Comparison of ENCODE assay signal across 18 cellular contexts in the genomic region with DNA sequence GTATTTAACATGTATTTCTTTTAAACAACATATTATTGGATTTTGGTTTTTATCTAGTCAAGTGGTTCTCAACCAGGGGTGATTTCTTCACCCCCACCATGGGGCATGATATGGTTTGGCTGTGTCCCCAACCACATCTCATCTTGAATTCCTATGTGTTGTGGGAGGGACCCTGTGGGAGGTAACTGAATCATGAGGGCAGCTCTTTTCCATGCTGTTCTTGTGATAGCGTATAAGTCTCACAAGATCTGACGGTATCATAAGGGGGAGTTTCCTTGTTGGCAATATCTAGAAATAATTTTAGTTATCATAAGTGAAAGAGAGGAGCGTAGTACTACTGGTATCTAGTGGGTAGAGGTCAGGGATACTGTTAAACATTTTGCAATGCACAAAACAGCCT.
"Had no signal": no experiment of that assay in that cellular context is flagged by ENCODE, and none has a peak within 500 bp of the region (broad histone marks: within the 10 kb centered on the region; RNA-seq: fewer than 3 reads in every experiment).

No MANE protein-coding gene starts in this region.

- H3K4me3 ChIP-seq: coronary artery, esophagus squamous epithelium, ovary, right lobe of liver, thoracic aorta, tibial nerve, upper lobe of left lung had no signal

- ATAC-seq: naive thymus-derived CD8-positive, alpha-beta T cell; right lobe of liver; stimulated activated naive B cell treated with anti-CD40 and anti-IgM and Interleukin-4, amounts not matched to agents 10 μg/mL and 1 μg/mL and 100 μg/mL, for 72 hours had no signal

- DNase-seq: dermis blood vessel endothelial cell; effector memory CD4-positive, alpha-beta T cell; esophagus squamous epithelium; hypothalamus; mammary epithelial cell; naive thymus-derived CD8-positive, alpha-beta T cell; nephron progenitor cell; occipital lobe; ovary; right lobe of liver; small intestine; stimulated activated CD4-positive, alpha-beta T cell treated with anti-CD3 and anti-CD28 coated beads, Interleukin-15, amount 100 ng/mL, for 24 hours; stimulated activated CD4-positive, alpha-beta T cell treated with anti-CD3 and anti-CD28 coated beads, Interleukin-2, amount 100 ng/mL, for 48 hours; stimulated activated naive B cell treated with anti-CD40 and anti-IgM and Interleukin-4, amounts not matched to agents 10 μg/mL and 1 μg/mL and 100 μg/mL, for 72 hours; upper lobe of left lung had no signal
